18 cellular contexts compared by ENCODE assay signal in the genomic region with DNA sequence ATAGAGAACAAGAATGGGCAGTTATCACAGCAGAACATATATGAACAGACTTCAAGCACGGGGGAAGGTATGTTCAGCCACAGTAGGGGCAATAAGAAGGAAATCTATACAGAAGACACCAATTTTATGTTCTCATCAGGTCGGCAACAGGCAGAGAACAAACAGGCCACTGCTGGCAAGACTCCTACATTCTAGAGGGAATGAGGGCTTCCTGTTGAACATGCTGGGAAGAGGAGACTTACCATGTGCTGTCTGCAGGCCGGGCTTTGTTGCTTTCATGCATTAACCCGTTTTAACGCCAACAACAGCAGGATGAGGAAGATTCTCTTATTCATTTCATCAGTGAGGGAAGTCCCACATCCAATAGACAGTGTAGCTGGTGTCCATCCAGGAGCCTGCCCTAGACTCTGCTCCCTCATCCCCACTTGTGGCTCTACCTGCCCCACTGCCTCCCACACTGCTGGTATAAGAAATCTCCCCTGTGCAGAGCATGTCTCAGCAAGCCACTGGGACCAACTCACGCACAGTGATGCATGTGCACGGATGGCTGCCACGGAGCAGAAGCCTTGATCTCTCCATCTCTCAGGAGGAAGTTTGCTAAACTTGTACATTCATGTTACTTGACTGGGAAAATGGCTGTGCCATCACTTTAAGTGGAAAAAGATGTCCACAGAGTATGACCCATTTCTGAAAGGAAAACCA.
DNase-seq lines count a peak whose midpoint lies in the region; ATAC-seq, FAIRE-seq and TF ChIP-seq lines count a peak whose summit lies in the region.
"Had no signal": no experiment of that assay in that cellular context is flagged by ENCODE, and none has a peak within 500 bp of the region (broad histone marks: within the 10 kb centered on the region; RNA-seq: fewer than 3 reads in every experiment).

No MANE protein-coding gene starts in this region.

- H2AFZ ChIP-seq in SK-N-SH (ENCODE audit: low read depth) = no peak overlapping the region
- no peak overlapping the region for H2AFZ ChIP-seq in GM12878 (ENCODE audit: control insufficient read depth, low read depth, low read length)

- H3K27me3 Mint-ChIP-seq in glutamatergic neuron (ENCODE audit: unreplicated experiment) (peaks cover 4% of the 10 kb centered on the region), HFFc6 (ENCODE audit: insufficient read depth) (peaks cover 28% of the 10 kb centered on the region)
- H3K27me3 Mint-ChIP-seq: brain; CD4-positive, alpha-beta T cell had no signal

- H4K20me1 ChIP-seq in SK-N-SH (ENCODE audit: insufficient read depth) (no peaks in the 10 kb centered on the region), GM12878 (ENCODE audit: control insufficient read depth, insufficient read depth) (no peaks in the 10 kb centered on the region)

- H3K27me3 ChIP-seq in SK-N-SH (ENCODE audit: insufficient read depth) (no peaks in the 10 kb centered on the region), GM12878 (replicated peaks in 1 of 2; ENCODE audit: control insufficient read depth in 2 of 2, insufficient read depth in 2 of 2, low read length in 1 of 2) (peaks cover 0 to 2% of the 10 kb centered on the region in 2 experiments; a peak in 2 of 4 replicates), testis (no peaks in the 10 kb centered on the region)
- H3K27me3 ChIP-seq: gastrocnemius medialis had no signal

- ATAC-seq in SK-N-SH treated with all-trans-retinoic acid at 6 μM for 48 hours (peak; percentile 60), GM12878 (no peak), HG03175 (IDR thresholded peaks at IDR 0.05; ENCODE audit: unreplicated experiment) (no peak)
- ATAC-seq: gastrocnemius medialis, PC-3, T-cell had no signal

- no peak overlapping the region for H3K4me3 Mint-ChIP-seq in glutamatergic neuron (ENCODE audit: unreplicated experiment)
- no peak overlapping the region for H3K4me3 Mint-ChIP-seq in HFFc6
- H3K4me3 Mint-ChIP-seq: brain; CD4-positive, alpha-beta T cell; T-cell had no signal

- 56% methylated on average over 8 of the region's 8 CpGs for WGBS in SK-N-SH (ENCODE audit: low lambda C conversion rate)
- 14% methylated on average over 8 of the region's 8 CpGs for WGBS in GM12878 (ENCODE audit: insufficient coverage, insufficient replicate concordance, low lambda C conversion rate, missing lambda C conversion rate)
- 47 to 70% methylated on average over 8 of the region's 8 CpGs for WGBS in testis, 2 donors

- RAD21 ChIA-PET in GM12878 (lab: Charles Lee; ENCODE audit: unreplicated experiment) = no interaction called here

- TF ChIP-seq POLR2A in GM12878 (IDR thresholded peaks at IDR 0.05; ENCODE audit: low read depth, low read length) (no peak), testis (IDR thresholded peaks at IDR 0.05) (no peak)

- TF ChIP-seq CTCF in SK-N-SH (IDR thresholded peaks at IDR 0.05) = no peak
- TF ChIP-seq CTCF in GM12878 (IDR thresholded peaks at IDR 0.05 in 2 of 3, conservative IDR thresholded peaks at IDR 0.05 in 1 of 3; ENCODE audit: control insufficient read depth in 2 of 3, extremely low read depth in 1 of 3, insufficient read depth in 1 of 3, low read depth in 3 of 3, low read length in 3 of 3) = no peak
- no peak for TF ChIP-seq CTCF in glutamatergic neuron (IDR thresholded peaks at IDR 0.05; ENCODE audit: partially characterized antibody, unreplicated experiment)
- TF ChIP-seq CTCF in testis (IDR thresholded peaks at IDR 0.05) = no peak
- TF ChIP-seq CTCF in HFFc6 (IDR thresholded peaks at IDR 0.05) = no peak

- H3K4me1 ChIP-seq in SK-N-SH (ENCODE audit: control insufficient read depth in 1 of 2, insufficient read depth in 2 of 2, low read depth in 1 of 2, low read length in 1 of 2) = peaks cover 0 to 18% of the 10 kb centered on the region in 2 experiments; a peak in 2 of 4 replicates
- H3K4me1 ChIP-seq in GM12878 (ENCODE audit: control insufficient read depth, insufficient read depth, low read length) = no peaks in the 10 kb centered on the region
- peaks cover 24% of the 10 kb centered on the region for H3K4me1 ChIP-seq in testis

- H3K27ac Mint-ChIP-seq in glutamatergic neuron (ENCODE audit: unreplicated experiment) = no peak overlapping the region
- no peak overlapping the region for H3K27ac Mint-ChIP-seq in HFFc6
- H3K27ac Mint-ChIP-seq: CD4-positive, alpha-beta T cell; T-cell had no signal

- TF ChIP-seq EP300 in SK-N-SH (IDR thresholded peaks at IDR 0.05; ENCODE audit: borderline replicate concordance in 1 of 2, low read depth in 1 of 2, low read length in 1 of 2) = no peak
- no peak for TF ChIP-seq EP300 in GM12878 (IDR thresholded peaks at IDR 0.05; ENCODE audit: borderline replicate concordance in 1 of 2, control insufficient read depth in 1 of 2, low read depth in 2 of 2, low read length in 2 of 2)

- DNase-seq in SK-N-SH (no peak), GM12878 (ENCODE audit: low read depth, low spot score) (no peak), glutamatergic neuron (peak; percentile 3), testis (peak; percentile 31), HFFc6 (no peak), NCI-H146 treated with DMSO at 0.1 percent for 48 hours (lab: John Stamatoyannopoulos, UW; ENCODE audit: unreplicated experiment) (no peak)
- DNase-seq: activated CD4-positive, CD25-positive, alpha-beta regulatory T cell; effector CD4-positive, alpha-beta T cell; gastrocnemius medialis; KBM-7; NCI-H1417; NCI-H526; PC-3 had no signal

- peak overlapping the region in 1 of 2 experiments; percentile 75; a peak in 1 of 4 replicates for H3K27ac ChIP-seq in SK-N-SH (ENCODE audit: low read depth in 2 of 2, low read length in 1 of 2)
- no peak overlapping the region for H3K27ac ChIP-seq in GM12878 (ENCODE audit: control insufficient read depth, insufficient read depth)
- no peak overlapping the region for H3K27ac ChIP-seq in testis
- H3K27ac ChIP-seq: gastrocnemius medialis had no signal

- CTCF ChIA-PET in SK-N-SH (lab: Yijun Ruan, JAX) (no interaction called here), GM12878 (lab: Yijun Ruan, JAX) (no interaction called here)

- peaks cover 1% of the 10 kb centered on the region for H3K9me3 Mint-ChIP-seq in glutamatergic neuron (ENCODE audit: unreplicated experiment)
- H3K9me3 Mint-ChIP-seq in HFFc6 = no peaks in the 10 kb centered on the region
- H3K9me3 Mint-ChIP-seq: CD4-positive, alpha-beta T cell; T-cell had no signal

- H3K36me3 Mint-ChIP-seq in glutamatergic neuron (ENCODE audit: unreplicated experiment) (peaks cover 10% of the 10 kb centered on the region), HFFc6 (ENCODE audit: low read depth) (no peaks in the 10 kb centered on the region)
- H3K36me3 Mint-ChIP-seq: T-cell had no signal

- TF ChIP-seq RAD21 in SK-N-SH (IDR thresholded peaks at IDR 0.05; ENCODE audit: low read length) (no peak), GM12878 (IDR thresholded peaks at IDR 0.05; ENCODE audit: insufficient read depth, low read depth, low read length) (no peak)

- SMC1A ChIA-PET in GM12878 (lab: Charles Lee; ENCODE audit: uncharacterized antibody, unreplicated experiment) = no interaction called here

- POLR2A ChIA-PET in SK-N-SH (lab: Yijun Ruan, JAX) (no interaction called here), GM12878 (lab: Charles Lee) (no interaction called here)

- no peak overlapping the region for H3K4me3 ChIP-seq in SK-N-SH (ENCODE audit: low read depth in 2 of 2, low read length in 1 of 2)
- H3K4me3 ChIP-seq in GM12878 = no peak overlapping the region
- no peak overlapping the region for H3K4me3 ChIP-seq in testis
- H3K4me3 ChIP-seq: gastrocnemius medialis had no signal

- H3K4me1 Mint-ChIP-seq in glutamatergic neuron (ENCODE audit: low read depth, unreplicated experiment) = no peaks in the 10 kb centered on the region
- H3K4me1 Mint-ChIP-seq in HFFc6 (ENCODE audit: low read depth) = peaks cover 24% of the 10 kb centered on the region
- H3K4me1 Mint-ChIP-seq: T-cell had no signal

- no peak overlapping the region; the same call in 1 of the 2 replicates for H3K4me2 ChIP-seq in SK-N-SH
- no peak overlapping the region for H3K4me2 ChIP-seq in GM12878 (ENCODE audit: control insufficient read depth, insufficient read depth)

- intact Hi-C loops in GM12878 (cut with micrococcal nuclease; ENCODE audit: unreplicated experiment) (no loop called here), testis (cut with DNase I; ENCODE audit: low total_unique reads) (no loop called here)

- H3F3A ChIP-seq in SK-N-SH (replicated peaks; ENCODE audit: insufficient read depth) = peaks cover 3% of the 10 kb centered on the region

- no TSS peak for BruUV-seq in GM12878 (replicated peaks; lab: Mats Ljungman, UMichigan)

- FAIRE-seq in GM12878 (lab: Jason Lieb, UNC) = no peak

- in situ Hi-C loops in GM12878 (cut with MboI) = no loop called here

- H3K9me2 ChIP-seq in SK-N-SH = no peaks in the 10 kb centered on the region

- no peak overlapping the region for H3K9ac ChIP-seq in SK-N-SH
- no peak overlapping the region for H3K9ac ChIP-seq in GM12878 (ENCODE audit: control insufficient read depth, insufficient read depth, low read length)

- H3K36me3 ChIP-seq in SK-N-SH (replicated peaks in 1 of 2; ENCODE audit: control insufficient read depth in 1 of 2, insufficient read depth in 2 of 2, low read length in 1 of 2) (no peaks in the 10 kb centered on the region), GM12878 (ENCODE audit: control insufficient read depth in 2 of 2, insufficient read depth in 2 of 2, low read length in 1 of 2) (no peaks in the 10 kb centered on the region), testis (ENCODE audit: low read depth, missing control alignments) (no peaks in the 10 kb centered on the region)
- H3K36me3 ChIP-seq: gastrocnemius medialis had no signal

- no peaks in the 10 kb centered on the region for H3K79me2 ChIP-seq in SK-N-SH (ENCODE audit: insufficient read depth)
- no peaks in the 10 kb centered on the region for H3K79me2 ChIP-seq in GM12878 (ENCODE audit: control insufficient read depth, insufficient read depth, low read length)

- H3K9me3 ChIP-seq in SK-N-SH = no peaks in the 10 kb centered on the region
- no peaks in the 10 kb centered on the region; the same call in 2 of the 3 replicates for H3K9me3 ChIP-seq in GM12878 (replicated peaks; ENCODE audit: control insufficient read depth, insufficient read depth, low read length)
- H3K9me3 ChIP-seq in testis = no peaks in the 10 kb centered on the region
- H3K9me3 ChIP-seq: gastrocnemius medialis had no signal

TF ChIP-seq in SK-N-SH treated with all-trans-retinoic acid at 6 μM for 48 hours, 23 proteins besides CTCF, POLR2A, EP300 and RAD21 (continues in another document):
- no peak for TF ChIP-seq ZFP30 (CRISPR knock-in tag; IDR thresholded peaks at IDR 0.05)

TF ChIP-seq in SK-N-SH, 30 proteins besides CTCF, POLR2A, EP300 and RAD21 (continues in another document):
- TF ChIP-seq CHD2 (IDR thresholded peaks at IDR 0.05; ENCODE audit: low read length, partially characterized antibody) (no peak), TEAD4 (IDR thresholded peaks at IDR 0.05; ENCODE audit: borderline replicate concordance, insufficient read depth) (no peak), MEF2A (IDR thresholded peaks at IDR 0.05; ENCODE audit: borderline replicate concordance, low read depth) (no peak), FOXJ3 (CRISPR knock-in tag; IDR thresholded peaks at IDR 0.05) (no peak)

TF ChIP-seq in GM12878, 131 proteins besides CTCF, POLR2A, EP300 and RAD21 (continues in another document):
- 0 out of 2 replicates have a peak, but pooled peaks have one; percentile 12 for TF ChIP-seq IKZF1 (conservative IDR thresholded peaks at IDR 0.05)
- no peak for TF ChIP-seq NFIC (IDR thresholded peaks at IDR 0.05; ENCODE audit: low read depth, low read length)
- no peak for TF ChIP-seq SMAD5 (IDR thresholded peaks at IDR 0.05; ENCODE audit: low read depth)
- TF ChIP-seq HDAC2 (IDR thresholded peaks at IDR 0.05) = no peak

Comparison
In these comparisons a context has a peak if more than half of its experiments do, and no peak if none do; other contexts are left out.
1. DNase-seq: peak in glutamatergic neuron (single experiment) and testis (single experiment); none in SK-N-SH (single experiment), GM12878 (single experiment), HFFc6 (single experiment) and NCI-H146 treated with DMSO at 0.1 percent for 48 hours (single experiment).